Comparison of ENCODE assay signal across 1 cellular context in the genomic region with DNA sequence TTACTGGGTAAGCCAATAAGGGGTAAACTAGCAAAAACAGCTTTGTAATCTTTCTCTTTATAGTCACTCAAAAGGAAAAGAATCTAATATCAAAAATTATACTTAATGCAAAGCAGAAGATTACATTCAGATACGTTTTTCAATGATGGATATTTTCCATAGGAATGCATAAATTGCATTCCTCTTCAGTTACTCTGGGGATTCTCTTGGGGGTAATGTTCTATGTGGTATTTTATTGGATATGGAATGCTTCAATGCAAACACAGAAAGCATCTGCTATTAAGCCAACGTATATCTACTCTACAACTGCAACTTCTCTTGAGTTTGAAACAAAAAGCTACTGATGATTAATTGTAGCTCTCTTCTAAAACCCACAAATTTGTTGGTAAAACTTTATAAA.
TF ChIP-seq lines count a peak whose summit lies in the region.

No MANE protein-coding gene starts in this region.

TF ChIP-seq in SK-N-SH, 30 proteins besides CTCF, POLR2A, EP300 and RAD21 (continued from another document):
- TF ChIP-seq, protein P1, sequence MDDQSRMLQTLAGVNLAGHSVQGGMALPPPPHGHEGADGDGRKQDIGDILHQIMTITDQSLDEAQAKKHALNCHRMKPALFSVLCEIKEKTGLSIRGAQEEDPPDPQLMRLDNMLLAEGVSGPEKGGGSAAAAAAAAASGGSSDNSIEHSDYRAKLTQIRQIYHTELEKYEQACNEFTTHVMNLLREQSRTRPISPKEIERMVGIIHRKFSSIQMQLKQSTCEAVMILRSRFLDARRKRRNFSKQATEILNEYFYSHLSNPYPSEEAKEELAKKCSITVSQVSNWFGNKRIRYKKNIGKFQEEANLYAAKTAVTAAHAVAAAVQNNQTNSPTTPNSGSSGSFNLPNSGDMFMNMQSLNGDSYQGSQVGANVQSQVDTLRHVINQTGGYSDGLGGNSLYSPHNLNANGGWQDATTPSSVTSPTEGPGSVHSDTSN (IDR thresholded peaks at IDR 0.05): peak; percentile 56
- TF ChIP-seq, protein P2, sequence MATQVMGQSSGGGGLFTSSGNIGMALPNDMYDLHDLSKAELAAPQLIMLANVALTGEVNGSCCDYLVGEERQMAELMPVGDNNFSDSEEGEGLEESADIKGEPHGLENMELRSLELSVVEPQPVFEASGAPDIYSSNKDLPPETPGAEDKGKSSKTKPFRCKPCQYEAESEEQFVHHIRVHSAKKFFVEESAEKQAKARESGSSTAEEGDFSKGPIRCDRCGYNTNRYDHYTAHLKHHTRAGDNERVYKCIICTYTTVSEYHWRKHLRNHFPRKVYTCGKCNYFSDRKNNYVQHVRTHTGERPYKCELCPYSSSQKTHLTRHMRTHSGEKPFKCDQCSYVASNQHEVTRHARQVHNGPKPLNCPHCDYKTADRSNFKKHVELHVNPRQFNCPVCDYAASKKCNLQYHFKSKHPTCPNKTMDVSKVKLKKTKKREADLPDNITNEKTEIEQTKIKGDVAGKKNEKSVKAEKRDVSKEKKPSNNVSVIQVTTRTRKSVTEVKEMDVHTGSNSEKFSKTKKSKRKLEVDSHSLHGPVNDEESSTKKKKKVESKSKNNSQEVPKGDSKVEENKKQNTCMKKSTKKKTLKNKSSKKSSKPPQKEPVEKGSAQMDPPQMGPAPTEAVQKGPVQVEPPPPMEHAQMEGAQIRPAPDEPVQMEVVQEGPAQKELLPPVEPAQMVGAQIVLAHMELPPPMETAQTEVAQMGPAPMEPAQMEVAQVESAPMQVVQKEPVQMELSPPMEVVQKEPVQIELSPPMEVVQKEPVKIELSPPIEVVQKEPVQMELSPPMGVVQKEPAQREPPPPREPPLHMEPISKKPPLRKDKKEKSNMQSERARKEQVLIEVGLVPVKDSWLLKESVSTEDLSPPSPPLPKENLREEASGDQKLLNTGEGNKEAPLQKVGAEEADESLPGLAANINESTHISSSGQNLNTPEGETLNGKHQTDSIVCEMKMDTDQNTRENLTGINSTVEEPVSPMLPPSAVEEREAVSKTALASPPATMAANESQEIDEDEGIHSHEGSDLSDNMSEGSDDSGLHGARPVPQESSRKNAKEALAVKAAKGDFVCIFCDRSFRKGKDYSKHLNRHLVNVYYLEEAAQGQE (IDR thresholded peaks at IDR 0.05; ENCODE audit: low read depth, low read length): no peak
- peak; percentile 59 for TF ChIP-seq JUND (IDR thresholded peaks at IDR 0.05)
- TF ChIP-seq MEF2A (IDR thresholded peaks at IDR 0.05; ENCODE audit: borderline replicate concordance, low read depth): 0 out of 2 replicates have a peak, but pooled peaks have one; percentile 29
